In the genomic region with DNA sequence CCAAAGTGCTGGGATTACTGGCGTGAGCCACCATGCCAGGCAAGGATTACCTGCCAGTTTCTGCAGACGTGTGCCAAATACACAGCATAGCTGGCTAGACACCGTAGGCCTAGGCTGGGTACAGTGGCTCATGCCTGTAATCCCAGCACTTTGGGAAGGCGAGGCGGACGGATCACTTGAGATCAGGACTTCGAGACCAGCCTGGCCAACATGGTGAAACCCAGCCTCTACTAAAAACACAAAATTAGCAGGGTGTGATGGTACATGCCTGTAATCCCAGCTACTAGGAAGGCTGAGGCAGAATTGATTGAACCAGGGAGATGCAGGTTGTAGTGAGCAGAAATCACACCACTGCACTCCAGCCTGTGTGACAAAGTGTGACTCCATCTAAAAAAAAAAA, we compare ENCODE assay signal across 1 cellular context.
TF ChIP-seq lines count a peak whose summit lies in the region.

No MANE protein-coding gene starts in this region.

TF ChIP-seq in H1, 55 proteins besides CTCF, POLR2A, EP300 and RAD21:
- TF ChIP-seq ASH2L (IDR thresholded peaks at IDR 0.05; ENCODE audit: low read length) = no peak
- TF ChIP-seq SAP30 (IDR thresholded peaks at IDR 0.05; ENCODE audit: insufficient read depth, insufficient replicate concordance, low read length) = no peak
- no peak for TF ChIP-seq CREB1 (IDR thresholded peaks at IDR 0.05)
- no peak for TF ChIP-seq CBX5 (IDR thresholded peaks at IDR 0.05; ENCODE audit: low read depth, low read length)
TF ChIP-seq in H1: peak in this region for 0.
